ENCODE assay signal across 8 cellular contexts in the genomic region with DNA sequence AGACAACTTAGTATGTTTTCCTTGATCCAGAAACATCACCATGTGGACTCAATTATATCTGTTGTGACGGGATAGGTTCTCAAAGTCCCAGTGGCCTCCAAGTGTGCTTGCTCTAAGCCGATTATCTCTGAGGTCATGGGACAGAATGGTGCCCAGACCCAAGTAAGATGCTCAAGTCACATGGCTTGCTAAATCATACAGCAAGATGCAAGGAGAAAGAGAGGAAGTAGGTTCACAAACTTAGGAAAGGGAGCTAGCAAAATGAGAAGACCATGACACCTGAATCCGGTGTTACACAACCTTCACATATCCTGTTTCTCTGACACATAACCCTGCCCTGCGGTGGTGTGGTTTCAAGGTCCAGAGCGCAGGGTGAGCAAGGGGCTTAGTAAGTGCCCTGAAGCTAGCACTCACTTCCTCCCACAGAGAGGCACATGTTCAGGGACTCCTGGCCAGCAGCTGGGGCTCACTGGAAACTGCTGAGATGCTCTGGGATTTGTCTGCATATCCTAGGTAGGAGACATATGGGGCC.
A peak's percentile ranks its signal among the peaks of the same experiment; 100 is the strongest.
DNase-seq lines count a peak whose midpoint lies in the region; ATAC-seq, FAIRE-seq and TF ChIP-seq lines count a peak whose summit lies in the region.

No MANE protein-coding gene starts in this region.

- no peak for TF ChIP-seq CTCF in choroid plexus epithelial cell (conservative IDR thresholded peaks at IDR 0.05; ENCODE audit: low read depth, low read length)

- peak; percentile 67 for DNase-seq in Caki2 (ENCODE audit: low read depth)
- peak; percentile 84 for DNase-seq in HTR-8/SVneo (ENCODE audit: insufficient read length, low spot score)
- peak; percentile 97 for DNase-seq in choroid plexus epithelial cell (ENCODE audit: low read depth)
- peak; percentile 82 for DNase-seq in stimulated activated naive B cell treated with anti-CD40 and anti-IgM and Interleukin-4, amounts not matched to agents 10 μg/mL and 1 μg/mL and 100 μg/mL, for 72 hours
- no peak for DNase-seq in D341Med (ENCODE audit: low spot score)
- no peak for DNase-seq in NCI-H510A (lab: John Stamatoyannopoulos, UW)
- no peak for DNase-seq in NCI-H2029 treated with DMSO at 0.1 percent for 48 hours (lab: John Stamatoyannopoulos, UW)

- peaks cover 0 to 3% of the 10 kb centered on the region in 2 donors for H3K9me3 Mint-ChIP-seq in stimulated activated naive B cell treated with anti-CD40 and anti-IgM and Interleukin-4, amounts not matched to agents 10 μg/mL and 1 μg/mL and 100 μg/mL, for 72 hours

- H3K4me3 Mint-ChIP-seq in stimulated activated naive B cell treated with anti-CD40 and anti-IgM and Interleukin-4, amounts not matched to agents 10 μg/mL and 1 μg/mL and 100 μg/mL, for 72 hours, result no peak overlapping the region

- H3K27ac Mint-ChIP-seq in stimulated activated naive B cell treated with anti-CD40 and anti-IgM and Interleukin-4, amounts not matched to agents 10 μg/mL and 1 μg/mL and 100 μg/mL, for 72 hours, result no peak overlapping the region

- no peaks in the 10 kb centered on the region for H3K36me3 Mint-ChIP-seq in stimulated activated naive B cell treated with anti-CD40 and anti-IgM and Interleukin-4, amounts not matched to agents 10 μg/mL and 1 μg/mL and 100 μg/mL, for 72 hours

- peak; percentile 74 for FAIRE-seq in HTR-8/SVneo (lab: Jason Lieb, UNC)

- in situ Hi-C loops in Caki2 (cut with HindIII; ENCODE audit: low pct_unique_long_range_greater_than_20kb, low sequenced_read_pairs), result no loop called here

- peaks cover 15 to 36% of the 10 kb centered on the region in 2 donors for H3K4me1 Mint-ChIP-seq in stimulated activated naive B cell treated with anti-CD40 and anti-IgM and Interleukin-4, amounts not matched to agents 10 μg/mL and 1 μg/mL and 100 μg/mL, for 72 hours

- no peaks in the 10 kb centered on the region for H3K27me3 Mint-ChIP-seq in stimulated activated naive B cell treated with anti-CD40 and anti-IgM and Interleukin-4, amounts not matched to agents 10 μg/mL and 1 μg/mL and 100 μg/mL, for 72 hours

- no peak overlapping the region for H3K4me3 ChIP-seq in choroid plexus epithelial cell (ENCODE audit: low read depth, low read length)

- peak; percentile 96 for ATAC-seq in GM21619 (IDR thresholded peaks at IDR 0.05; ENCODE audit: unreplicated experiment)
- peak; percentile 100 for ATAC-seq in stimulated activated naive B cell treated with anti-CD40 and anti-IgM and Interleukin-4, amounts not matched to agents 10 μg/mL and 1 μg/mL and 100 μg/mL, for 72 hours (replicated peaks)

Comparison
In these comparisons a context has a peak if more than half of its experiments do, and no peak if none do; other contexts are left out.
1. DNase-seq: peak in Caki2 (single experiment), HTR-8/SVneo (single experiment), choroid plexus epithelial cell (single experiment) and stimulated activated naive B cell treated with anti-CD40 and anti-IgM and Interleukin-4, amounts not matched to agents 10 μg/mL and 1 μg/mL and 100 μg/mL, for 72 hours (single experiment); none in D341Med (single experiment), NCI-H510A (single experiment) and NCI-H2029 treated with DMSO at 0.1 percent for 48 hours (single experiment).